Comparison of ENCODE assay signal across 29 cellular contexts in the genomic region with DNA sequence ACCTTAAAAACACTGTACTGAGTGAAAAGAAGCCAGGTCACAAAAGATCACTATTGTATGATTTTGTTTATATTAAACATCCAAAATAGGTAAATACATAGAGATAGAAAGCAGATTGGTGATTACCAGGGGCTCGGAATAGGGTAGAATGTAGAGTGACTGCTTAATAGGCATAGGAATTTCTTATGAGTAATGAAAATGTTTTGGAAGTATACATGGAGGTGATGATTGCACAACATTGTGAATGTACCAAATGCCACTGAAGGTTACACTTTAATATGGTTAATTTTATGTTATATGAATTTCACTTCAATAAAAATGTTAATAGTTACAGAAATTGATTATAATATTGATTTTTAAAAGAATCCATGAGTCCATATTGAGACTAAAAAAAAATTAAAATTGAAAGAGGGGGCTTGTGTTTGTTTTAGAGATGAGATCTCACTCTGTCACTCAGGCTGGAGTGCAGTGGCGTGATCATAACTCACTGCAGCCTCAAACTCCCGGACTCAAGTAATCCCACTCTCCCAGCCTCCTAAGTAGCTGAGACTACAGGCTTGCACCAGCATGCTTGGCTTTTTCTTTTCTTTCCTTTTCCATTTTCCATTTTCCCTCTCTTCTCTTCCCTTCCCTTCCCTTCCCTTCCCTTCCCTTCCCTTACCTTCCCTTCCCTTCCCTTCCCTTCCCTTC.
DNase-seq lines count a peak whose midpoint lies in the region; ATAC-seq, FAIRE-seq and TF ChIP-seq lines count a peak whose summit lies in the region.
"Had no signal": no experiment of that assay in that cellular context is flagged by ENCODE, and none has a peak within 500 bp of the region (broad histone marks: within the 10 kb centered on the region; RNA-seq: fewer than 3 reads in every experiment).

No MANE protein-coding gene starts in this region.

- intact Hi-C loops in CD8-positive, alpha-beta T cell (cut with DNase I, micrococcal nuclease), result no loop called here

- no peak for ATAC-seq in CD8-positive, alpha-beta T cell
- ATAC-seq: lower lobe of right lung, natural killer cell, psoas muscle had no signal

- TF ChIP-seq CTCF in cardiac fibroblast (IDR thresholded peaks at IDR 0.05; ENCODE audit: low read depth, low read length), result no peak
- TF ChIP-seq CTCF in keratinocyte (optimal IDR thresholded peaks at IDR 0.05 in 1 of 3, IDR thresholded peaks at IDR 0.05 in 1 of 3, conservative IDR thresholded peaks at IDR 0.05 in 1 of 3; ENCODE audit: extremely low read depth in 1 of 3, insufficient read depth in 2 of 3, low read length in 3 of 3), result no peak
- TF ChIP-seq CTCF in CD8-positive, alpha-beta T cell (IDR thresholded peaks at IDR 0.05), result no peak

- no peaks in the 10 kb centered on the region for H3K9me3 Mint-ChIP-seq in CD8-positive, alpha-beta T cell
- H3K9me3 Mint-ChIP-seq: central memory CD8-positive, alpha-beta T cell; natural killer cell had no signal

- H3K36me3 ChIP-seq in keratinocyte (ENCODE audit: control insufficient read depth in 2 of 2, extremely low read depth in 1 of 2, insufficient read depth in 2 of 2, low read length in 2 of 2), result no peaks in the 10 kb centered on the region
- no peaks in the 10 kb centered on the region for H3K36me3 ChIP-seq in CD8-positive, alpha-beta T cell (ENCODE audit: insufficient read depth, low read length)
- H3K36me3 ChIP-seq: lower lobe of right lung had no signal

- H3K27ac ChIP-seq in keratinocyte (ENCODE audit: control insufficient read depth, insufficient read depth, low read length), result peak overlapping the region; percentile 8
- no peak overlapping the region for H3K27ac ChIP-seq in CD8-positive, alpha-beta T cell (ENCODE audit: low read depth, low read length)
- H3K27ac ChIP-seq: lower lobe of right lung, psoas muscle, VCaP had no signal

- peaks cover 24% of the 10 kb centered on the region for H3K4me1 ChIP-seq in keratinocyte (ENCODE audit: control insufficient read depth, extremely low read depth, insufficient read depth, low read length)
- no peaks in the 10 kb centered on the region for H3K4me1 ChIP-seq in CD8-positive, alpha-beta T cell (ENCODE audit: insufficient read depth, low read length)
- H3K4me1 ChIP-seq: psoas muscle had no signal

- H3K27me3 Mint-ChIP-seq in CD8-positive, alpha-beta T cell (ENCODE audit: low read depth), result no peaks in the 10 kb centered on the region
- H3K27me3 Mint-ChIP-seq: activated naive CD8-positive, alpha-beta T cell treated with anti-CD3 and anti-CD28 coated beads for 36 hours; central memory CD8-positive, alpha-beta T cell; stimulated activated naive CD8-positive, alpha-beta T cell treated with anti-CD3 and anti-CD28 coated beads, Interleukin-15, Interleukin-2, amounts not matched to agents 100 ng/mL and 50 ng/mL, for 24 hours had no signal

- H3K4me2 ChIP-seq in keratinocyte (ENCODE audit: control insufficient read depth, extremely low read depth, insufficient read depth, low read depth, low read length), result no peak overlapping the region

- DNase-seq in EL, result peak; percentile 66
- peak; percentile 14 for DNase-seq in M059J (ENCODE audit: low read depth)
- peak; percentile 48 to 71 for DNase-seq in cardiac fibroblast (ENCODE audit: low read depth in 2 of 2)
- no peak for DNase-seq in keratinocyte (ENCODE audit: low read depth, low spot score)
- DNase-seq in NCI-H510A (lab: John Stamatoyannopoulos, UW), result no peak
- DNase-seq in CD8-positive, alpha-beta T cell, result no peak
- DNase-seq in NCI-H524 treated with DMSO at 0.1 percent for 48 hours (lab: John Stamatoyannopoulos, UW), result no peak
- DNase-seq: activated CD4-positive, alpha-beta T cell treated with anti-CD3 and anti-CD28 coated beads for 4 hours; activated CD8-positive, alpha-beta memory T cell treated with anti-CD3 and anti-CD28 coated beads for 24 hours; activated effector memory CD4-positive, alpha-beta T cell treated with Interleukin-2 at 50 U/mL for 16 hours; activated naive CD8-positive, alpha-beta T cell treated with anti-CD3 and anti-CD28 coated beads for 36 hours; C1 segment of cervical spinal cord; Caco-2; DMS79; head of caudate nucleus; lower lobe of right lung; natural killer cell; NCI-H1436; NCI-H2081 treated with DMSO at 0.1 percent for 48 hours; NCI-H446; occipital lobe; psoas muscle; SIG-M5; SW 1271; T-helper 9 cell had no signal

- CTCF ChIA-PET in CD8-positive, alpha-beta T cell (lab: Charles Lee), result no interaction called here

- H3K4me3 Mint-ChIP-seq in CD8-positive, alpha-beta T cell, result no peak overlapping the region
- H3K4me3 Mint-ChIP-seq: activated naive CD8-positive, alpha-beta T cell treated with anti-CD3 and anti-CD28 coated beads for 36 hours; central memory CD8-positive, alpha-beta T cell; natural killer cell; stimulated activated naive CD8-positive, alpha-beta T cell treated with anti-CD3 and anti-CD28 coated beads, Interleukin-15, Interleukin-2, amounts not matched to agents 100 ng/mL and 50 ng/mL, for 24 hours had no signal

- dilution Hi-C loops in keratinocyte (cut with MboI; ENCODE audit: extremely low pct_ligation_motif_present, low sequenced_read_pairs), result no loop called here

- no peak overlapping the region for H3K27ac Mint-ChIP-seq in CD8-positive, alpha-beta T cell
- H3K27ac Mint-ChIP-seq: activated naive CD8-positive, alpha-beta T cell treated with anti-CD3 and anti-CD28 coated beads for 36 hours; natural killer cell; stimulated activated naive CD8-positive, alpha-beta T cell treated with anti-CD3 and anti-CD28 coated beads, Interleukin-15, Interleukin-2, amounts not matched to agents 100 ng/mL and 50 ng/mL, for 24 hours had no signal

- H3K9me1 ChIP-seq in keratinocyte (ENCODE audit: control insufficient read depth, extremely low read depth, insufficient read depth, low read length), result no peaks in the 10 kb centered on the region

- peaks cover 11% of the 10 kb centered on the region for H3K4me1 Mint-ChIP-seq in CD8-positive, alpha-beta T cell (ENCODE audit: low read depth)

- POLR2A ChIA-PET in CD8-positive, alpha-beta T cell (lab: Charles Lee), result no interaction called here

- H3K9ac ChIP-seq in keratinocyte (ENCODE audit: control insufficient read depth, extremely low read depth, insufficient read depth, low read length), result no peak overlapping the region

- peaks cover 26% of the 10 kb centered on the region for H3K36me3 Mint-ChIP-seq in CD8-positive, alpha-beta T cell
- H3K36me3 Mint-ChIP-seq: natural killer cell had no signal

- H3K79me2 ChIP-seq in keratinocyte (ENCODE audit: control insufficient read depth, insufficient read depth, low read length), result no peaks in the 10 kb centered on the region

- no peak for FAIRE-seq in keratinocyte (lab: Jason Lieb, UNC)
- FAIRE-seq: astrocyte had no signal

- H3K4me3 ChIP-seq in cardiac fibroblast (replicated peaks in 1 of 2; ENCODE audit: low read depth in 2 of 2, low read length in 2 of 2), result no peak overlapping the region
- no peak overlapping the region for H3K4me3 ChIP-seq in keratinocyte (ENCODE audit: control insufficient read depth in 2 of 3, extremely low read depth in 1 of 3, insufficient read depth in 2 of 3, low read depth in 1 of 3, low read length in 3 of 3)
- H3K4me3 ChIP-seq in CD8-positive, alpha-beta T cell (ENCODE audit: low read depth, low read length), result no peak overlapping the region
- H3K4me3 ChIP-seq: lower lobe of right lung, psoas muscle had no signal

- no peaks in the 10 kb centered on the region for H3K27me3 ChIP-seq in keratinocyte (ENCODE audit: control insufficient read depth, extremely low read depth, insufficient read depth, low read length)
- no peaks in the 10 kb centered on the region for H3K27me3 ChIP-seq in CD8-positive, alpha-beta T cell (ENCODE audit: insufficient read depth, low read length)

- H2AFZ ChIP-seq in keratinocyte (ENCODE audit: control insufficient read depth, low read length), result no peak overlapping the region

- no peaks in the 10 kb centered on the region for H4K20me1 ChIP-seq in keratinocyte (ENCODE audit: control insufficient read depth, extremely low read depth, insufficient read depth, low read length)

- H3K9me3 ChIP-seq in keratinocyte (ENCODE audit: control insufficient read depth, low read depth, low read length), result no peaks in the 10 kb centered on the region
- no peaks in the 10 kb centered on the region for H3K9me3 ChIP-seq in CD8-positive, alpha-beta T cell (ENCODE audit: low read length)
- H3K9me3 ChIP-seq: Caco-2, lower lobe of right lung, psoas muscle had no signal

Comparison
In these comparisons a context has a peak if more than half of its experiments do, and no peak if none do; other contexts are left out.
1. DNase-seq: peak in EL (single experiment), M059J (single experiment) and cardiac fibroblast (2 of 2); none in keratinocyte (single experiment), NCI-H510A (single experiment), CD8-positive, alpha-beta T cell (0 of 7) and NCI-H524 treated with DMSO at 0.1 percent for 48 hours (single experiment).